28 cellular contexts compared by ENCODE assay signal in the genomic region with DNA sequence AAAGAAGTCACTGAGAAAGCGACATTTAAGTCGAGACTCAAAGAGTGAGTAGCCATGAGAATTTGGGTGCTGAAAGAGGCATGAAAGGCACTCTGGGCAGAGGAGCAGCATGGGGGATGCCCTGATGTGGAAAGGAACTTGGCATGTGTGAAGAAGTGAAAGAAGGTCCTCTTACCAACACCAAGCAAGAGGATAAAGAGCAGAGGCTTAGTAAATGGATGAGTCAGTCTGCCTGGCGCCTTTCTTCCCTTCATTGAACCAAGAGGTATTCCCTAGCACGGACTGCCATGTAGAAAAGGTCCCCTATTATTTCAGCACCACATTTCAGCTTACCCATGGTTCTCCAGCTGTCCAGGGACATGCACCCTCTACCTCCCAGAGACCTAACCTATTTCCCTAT.
DNase-seq lines count a peak whose midpoint lies in the region; ATAC-seq and TF ChIP-seq lines count a peak whose summit lies in the region.
"Had no signal": no experiment of that assay in that cellular context is flagged by ENCODE, and none has a peak within 500 bp of the region (broad histone marks: within the 10 kb centered on the region; RNA-seq: fewer than 3 reads in every experiment).

No MANE protein-coding gene starts in this region.

- no peaks in the 10 kb centered on the region for H3K4me1 ChIP-seq in CD8-positive, alpha-beta memory T cell (ENCODE audit: insufficient read depth, low read length)
- H3K4me1 ChIP-seq: breast epithelium, esophagus muscularis mucosa, gastrocnemius medialis, left lung had no signal

- H3K27me3 Mint-ChIP-seq in CD8-positive, alpha-beta memory T cell = peaks cover 0 to 1% of the 10 kb centered on the region in 2 donors

- H3K27me3 ChIP-seq in CD8-positive, alpha-beta memory T cell (ENCODE audit: insufficient read depth, low read length, poor library complexity, severe bottlenecking) = no peaks in the 10 kb centered on the region
- H3K27me3 ChIP-seq: breast epithelium, esophagus muscularis mucosa, gastrocnemius medialis, hepatocyte, left lung, sigmoid colon had no signal

- POLR2A ChIA-PET in CD8-positive, alpha-beta memory T cell (lab: Charles Lee) = no interaction called here

- no peak overlapping the region for H3K27ac ChIP-seq in CD8-positive, alpha-beta memory T cell (ENCODE audit: low read depth, low read length)
- H3K27ac ChIP-seq: breast epithelium, esophagus muscularis mucosa, gastrocnemius medialis, hepatocyte, HL-60, left lung, sigmoid colon, VCaP had no signal

- peaks cover 0 to 3% (median 0%) of the 10 kb centered on the region in 5 donors for H3K9me3 Mint-ChIP-seq in CD8-positive, alpha-beta memory T cell
- H3K9me3 Mint-ChIP-seq: T-helper 2 cell treated with Interferon-gamma antibody and Interleukin-4, amounts not matched to agents 5 μg/mL and 100 μg/mL, for 36 hours had no signal

- H3K36me3 Mint-ChIP-seq in CD8-positive, alpha-beta memory T cell = no peaks in the 10 kb centered on the region

- no peaks in the 10 kb centered on the region for H3K4me1 Mint-ChIP-seq in CD8-positive, alpha-beta memory T cell

- no peaks in the 10 kb centered on the region for H3K36me3 ChIP-seq in CD8-positive, alpha-beta memory T cell (ENCODE audit: insufficient read depth, low read length)
- H3K36me3 ChIP-seq: breast epithelium, esophagus muscularis mucosa, gastrocnemius medialis, left lung, sigmoid colon had no signal

- H3K4me3 Mint-ChIP-seq in CD8-positive, alpha-beta memory T cell = no peak overlapping the region
- H3K4me3 Mint-ChIP-seq: effector memory CD8-positive, alpha-beta T cell; T-helper 2 cell treated with Interferon-gamma antibody and Interleukin-4, amounts not matched to agents 5 μg/mL and 100 μg/mL, for 36 hours had no signal

- ATAC-seq in GM19395 (IDR thresholded peaks at IDR 0.05; ENCODE audit: unreplicated experiment) (peak; percentile 26), HG03432 (IDR thresholded peaks at IDR 0.05; ENCODE audit: unreplicated experiment) (peak; percentile 36)
- ATAC-seq: effector memory CD8-positive, alpha-beta T cell; gastrocnemius medialis; left lung; PC-3 had no signal

- no peak for TF ChIP-seq CTCF in epithelial cell of esophagus (IDR thresholded peaks at IDR 0.05; ENCODE audit: insufficient read depth, low read depth, low read length, missing control alignments)

- peak; percentile 4 for DNase-seq in Daoy (ENCODE audit: low read depth)
- peak; percentile 14 for DNase-seq in epithelial cell of esophagus (ENCODE audit: low read depth)
- DNase-seq in 8988T = no peak
- DNase-seq in NCI-H82 (lab: John Stamatoyannopoulos, UW) = no peak
- DNase-seq in NCI-H1092 (lab: John Stamatoyannopoulos, UW) = no peak
- DNase-seq in CD8-positive, alpha-beta memory T cell = no peak
- DNase-seq: ACHN; activated effector memory CD4-positive, alpha-beta T cell treated with anti-CD3 and anti-CD28 coated beads, Interleukin-2, amount 50 U/mL, for 16 hours; COR-L47; DMS79; effector memory CD8-positive, alpha-beta T cell; gastrocnemius medialis; left lung; mesendoderm; NCI-H1105 treated with DMSO at 0.1 percent for 48 hours; NCI-H2029 treated with DMSO at 0.1 percent for 48 hours; NCI-H226; PC-3; Right ventricle myocardium superior; sigmoid colon had no signal

- no peaks in the 10 kb centered on the region for H3K9me3 ChIP-seq in CD8-positive, alpha-beta memory T cell (ENCODE audit: low read length)
- H3K9me3 ChIP-seq: breast epithelium, esophagus muscularis mucosa, gastrocnemius medialis, left lung, sigmoid colon had no signal

- CTCF ChIA-PET in CD8-positive, alpha-beta memory T cell (lab: Charles Lee) = no interaction called here

- no peak overlapping the region for H3K4me3 ChIP-seq in epithelial cell of esophagus (ENCODE audit: low read length)
- H3K4me3 ChIP-seq in CD8-positive, alpha-beta memory T cell (ENCODE audit: low read length) = no peak overlapping the region
- H3K4me3 ChIP-seq: breast epithelium, esophagus muscularis mucosa, gastrocnemius medialis, hepatocyte, left lung, sigmoid colon had no signal

- no peak overlapping the region for H3K27ac Mint-ChIP-seq in CD8-positive, alpha-beta memory T cell
- H3K27ac Mint-ChIP-seq: effector memory CD8-positive, alpha-beta T cell; T-helper 2 cell treated with Interferon-gamma antibody and Interleukin-4, amounts not matched to agents 5 μg/mL and 100 μg/mL, for 36 hours had no signal

Comparison
In these comparisons a context has a peak if more than half of its experiments do, and no peak if none do; other contexts are left out.
1. DNase-seq: peak in Daoy (single experiment) and epithelial cell of esophagus (single experiment); none in 8988T (single experiment), NCI-H82 (single experiment), NCI-H1092 (single experiment) and CD8-positive, alpha-beta memory T cell (0 of 5).